10 cellular contexts compared by ENCODE assay signal in the genomic region with DNA sequence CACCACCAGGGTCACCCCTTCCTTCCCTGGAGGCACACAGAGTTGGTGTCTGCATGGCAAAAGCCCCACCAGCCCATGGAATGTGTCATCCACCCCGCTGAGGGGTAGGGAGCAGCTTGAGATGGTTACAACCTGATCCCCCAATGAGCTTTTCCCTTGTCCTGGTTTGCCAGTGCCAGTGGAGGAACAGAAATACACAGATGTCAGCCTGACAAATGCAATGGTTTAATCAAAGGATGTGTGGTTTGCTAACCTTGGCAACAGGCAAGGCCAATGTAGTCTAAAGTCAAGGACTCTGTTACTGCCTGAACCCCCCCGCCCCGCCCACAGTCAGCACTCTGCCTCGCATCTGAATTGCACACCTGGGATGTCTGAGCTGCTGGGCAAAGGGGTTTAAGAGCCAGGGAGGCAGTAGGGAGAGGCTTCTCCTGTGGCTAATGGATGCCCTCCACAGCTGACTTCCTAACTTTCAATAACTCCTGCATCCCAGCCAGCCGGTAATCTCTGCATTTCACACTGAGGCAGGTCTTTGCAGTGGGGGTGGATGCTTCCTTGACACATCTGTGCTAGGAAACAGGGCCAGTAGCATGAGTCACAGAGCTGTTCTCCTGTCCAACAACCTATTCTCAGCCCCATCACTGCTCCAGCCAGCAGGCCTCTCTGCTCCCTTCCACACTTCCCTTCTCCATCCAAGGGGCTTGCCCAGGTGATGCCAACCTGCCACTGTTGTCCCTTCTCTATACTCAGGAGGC.
DNase-seq lines count a peak whose midpoint lies in the region; ATAC-seq and TF ChIP-seq lines count a peak whose summit lies in the region.
"Had no signal": no experiment of that assay in that cellular context is flagged by ENCODE, and none has a peak within 500 bp of the region (broad histone marks: within the 10 kb centered on the region; RNA-seq: fewer than 3 reads in every experiment).

No MANE protein-coding gene starts in this region.

- no peak overlapping the region for H3K4me3 Mint-ChIP-seq in natural killer cell treated with Interleukin-12 subunit alpha and Interleukin-12 subunit beta and Interleukin-15 and Interleukin-18, amount 100 ng/mL, for 72 hours
- H3K4me3 Mint-ChIP-seq in neural progenitor cell = no peak overlapping the region

- H3K9me3 ChIP-seq in skeletal muscle satellite cell (replicated peaks; ENCODE audit: low read length) (no peaks in the 10 kb centered on the region), neural progenitor cell (ENCODE audit: low read depth) (no peaks in the 10 kb centered on the region), WERI-Rb-1 (ENCODE audit: severe bottlenecking) (no peaks in the 10 kb centered on the region)
- H3K9me3 ChIP-seq: right lobe of liver had no signal

- peak overlapping the region; percentile 28 for H3K9ac ChIP-seq in skeletal muscle satellite cell (ENCODE audit: low read depth, low read length)
- no peak overlapping the region for H3K9ac ChIP-seq in neural progenitor cell

- H3K36me3 Mint-ChIP-seq in natural killer cell treated with Interleukin-12 subunit alpha and Interleukin-12 subunit beta and Interleukin-15 and Interleukin-18, amount 100 ng/mL, for 72 hours = peaks cover 4% of the 10 kb centered on the region
- H3K36me3 Mint-ChIP-seq in neural progenitor cell = peaks cover 33% of the 10 kb centered on the region

- in situ Hi-C loops in GM13977 (cut with MboI; ENCODE audit: low pct_unique_long_range_greater_than_20kb, low sequenced_read_pairs, unreplicated experiment) = no loop called here

- H3K4me1 ChIP-seq in skeletal muscle satellite cell (ENCODE audit: control insufficient read depth, insufficient read depth, low read length) (peaks cover 18% of the 10 kb centered on the region), neural progenitor cell (no peaks in the 10 kb centered on the region)
- H3K4me1 ChIP-seq: right lobe of liver had no signal

- no peak overlapping the region for H2AFZ ChIP-seq in neural progenitor cell (replicated peaks)

- H3K27ac ChIP-seq in neural progenitor cell (no peak overlapping the region), WERI-Rb-1 (no peak overlapping the region)
- H3K27ac ChIP-seq: right lobe of liver had no signal

- peak; percentile 82 for DNase-seq in epithelial cell of esophagus (ENCODE audit: low read depth)
- no peak for DNase-seq in natural killer cell treated with Interleukin-12 subunit alpha and Interleukin-12 subunit beta and Interleukin-15 and Interleukin-18, amount 100 ng/mL, for 72 hours (ENCODE audit: low spot score)
- DNase-seq in neural progenitor cell (ENCODE audit: low spot score) = no peak
- DNase-seq in GM13977 (ENCODE audit: low spot score) = no peak
- no peak for DNase-seq in WERI-Rb-1
- DNase-seq: H7, right lobe of liver had no signal

- H3K27ac Mint-ChIP-seq in natural killer cell treated with Interleukin-12 subunit alpha and Interleukin-12 subunit beta and Interleukin-15 and Interleukin-18, amount 100 ng/mL, for 72 hours = no peak overlapping the region
- no peak overlapping the region for H3K27ac Mint-ChIP-seq in neural progenitor cell

- TF ChIP-seq CTCF in epithelial cell of esophagus (IDR thresholded peaks at IDR 0.05; ENCODE audit: insufficient read depth, low read depth, low read length, missing control alignments) (no peak), neural progenitor cell (IDR thresholded peaks at IDR 0.05) (no peak), GM13977 (IDR thresholded peaks at IDR 0.05; ENCODE audit: extremely low read depth, insufficient read depth, missing control alignments) (no peak), WERI-Rb-1 (IDR thresholded peaks at IDR 0.05; ENCODE audit: low read depth, low read length) (no peak)

- peaks cover 0 to 3% of the 10 kb centered on the region in 2 donors for H3K27me3 Mint-ChIP-seq in natural killer cell treated with Interleukin-12 subunit alpha and Interleukin-12 subunit beta and Interleukin-15 and Interleukin-18, amount 100 ng/mL, for 72 hours
- peaks cover 4% of the 10 kb centered on the region for H3K27me3 Mint-ChIP-seq in neural progenitor cell (ENCODE audit: insufficient read depth, low read depth)

- H3K4me2 ChIP-seq in skeletal muscle satellite cell (ENCODE audit: low read length) (peak overlapping the region; percentile 71), neural progenitor cell (no peak overlapping the region)

- H3K4me3 ChIP-seq in epithelial cell of esophagus (ENCODE audit: low read length) (no peak overlapping the region), skeletal muscle satellite cell (ENCODE audit: low read length) (peak overlapping the region; percentile 36), neural progenitor cell (no peak overlapping the region), WERI-Rb-1 (ENCODE audit: low read depth, low read length) (no peak overlapping the region)
- H3K4me3 ChIP-seq: right lobe of liver had no signal

- H3K79me2 ChIP-seq in neural progenitor cell (ENCODE audit: low read depth) = no peaks in the 10 kb centered on the region

- no peaks in the 10 kb centered on the region for H4K20me1 ChIP-seq in neural progenitor cell (ENCODE audit: low read depth)

- H3K4me1 Mint-ChIP-seq in natural killer cell treated with Interleukin-12 subunit alpha and Interleukin-12 subunit beta and Interleukin-15 and Interleukin-18, amount 100 ng/mL, for 72 hours (ENCODE audit: low read depth in 2 of 2) = peaks cover 4 to 9% of the 10 kb centered on the region in 2 donors
- peaks cover 5% of the 10 kb centered on the region for H3K4me1 Mint-ChIP-seq in neural progenitor cell

- ATAC-seq in GM19395 (IDR thresholded peaks at IDR 0.05; ENCODE audit: unreplicated experiment) (peak; percentile 31), HG03439 (IDR thresholded peaks at IDR 0.05; ENCODE audit: unreplicated experiment) (peak; percentile 35)
- no peak for ATAC-seq in natural killer cell treated with Interleukin-12 subunit alpha and Interleukin-12 subunit beta and Interleukin-15 and Interleukin-18, amount 100 ng/mL, for 72 hours

- H3K27me3 ChIP-seq in skeletal muscle satellite cell (ENCODE audit: control insufficient read depth, insufficient read depth, low read length) = peaks cover 3% of the 10 kb centered on the region
- no peaks in the 10 kb centered on the region for H3K27me3 ChIP-seq in neural progenitor cell
- no peaks in the 10 kb centered on the region for H3K27me3 ChIP-seq in WERI-Rb-1 (ENCODE audit: insufficient read depth, low read depth, severe bottlenecking)
- H3K27me3 ChIP-seq: right lobe of liver had no signal

- H3K36me3 ChIP-seq in skeletal muscle satellite cell (ENCODE audit: insufficient read depth, low read length) = no peaks in the 10 kb centered on the region
- no peaks in the 10 kb centered on the region for H3K36me3 ChIP-seq in neural progenitor cell
- peaks cover 4% of the 10 kb centered on the region for H3K36me3 ChIP-seq in WERI-Rb-1
- H3K36me3 ChIP-seq: right lobe of liver had no signal

- no peaks in the 10 kb centered on the region for H3F3A ChIP-seq in neural progenitor cell (ENCODE audit: low read depth)

- H3K9me3 Mint-ChIP-seq in natural killer cell treated with Interleukin-12 subunit alpha and Interleukin-12 subunit beta and Interleukin-15 and Interleukin-18, amount 100 ng/mL, for 72 hours = no peaks in the 10 kb centered on the region
- peaks cover under 1% of the 10 kb centered on the region for H3K9me3 Mint-ChIP-seq in neural progenitor cell

Comparison
In these comparisons a context has a peak if more than half of its experiments do, and no peak if none do; other contexts are left out.
1. ATAC-seq: peak in GM19395 (single experiment) and HG03439 (single experiment); none in natural killer cell treated with Interleukin-12 subunit alpha and Interleukin-12 subunit beta and Interleukin-15 and Interleukin-18, amount 100 ng/mL, for 72 hours (0 of 2).